20 cellular contexts compared by ENCODE assay signal in the genomic region with DNA sequence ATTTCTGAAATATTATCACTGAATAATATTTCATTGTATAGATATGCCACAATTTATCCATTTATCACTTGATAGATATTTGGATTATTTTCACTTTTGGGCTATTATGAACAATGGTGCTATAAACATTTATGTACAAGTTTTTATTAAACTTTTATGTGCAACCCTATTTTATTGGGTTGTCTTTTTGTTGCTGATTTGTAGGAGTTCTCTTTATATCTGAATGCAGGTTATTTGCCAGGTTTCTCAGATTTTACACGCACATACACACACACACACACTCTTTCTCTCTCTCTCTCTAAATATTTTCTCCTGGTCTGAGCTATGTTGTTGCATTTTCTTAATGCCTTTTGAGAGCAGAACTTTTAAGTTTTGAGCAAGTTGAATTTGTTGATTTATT. TPM values are rescaled to one million over a fixed set of nuclear protein-coding genes. Genes with fewer than 3 reads are reported as not detected.
DNase-seq lines count a peak whose midpoint lies in the region; ATAC-seq, FAIRE-seq and TF ChIP-seq lines count a peak whose summit lies in the region.
"Had no signal": no experiment of that assay in that cellular context is flagged by ENCODE, and none has a peak within 500 bp of the region (broad histone marks: within the 10 kb centered on the region; RNA-seq: fewer than 3 reads in every experiment).

No MANE protein-coding gene starts in this region.

- no peak overlapping the region for H3K4me3 ChIP-seq in A549
- no peak overlapping the region for H3K4me3 ChIP-seq in CD4-positive, alpha-beta memory T cell (ENCODE audit: low read length in 2 of 2)
- H3K4me3 ChIP-seq in mesenchymal stem cell (ENCODE audit: insufficient read depth in 1 of 2, low read depth in 1 of 2, low read length in 2 of 2), result no peak overlapping the region
- H3K4me3 ChIP-seq: prostate gland, skin epidermis, thoracic aorta had no signal

- no peak overlapping the region for H2BK15ac ChIP-seq in mesenchymal stem cell (ENCODE audit: low read depth, poor library complexity, severe bottlenecking)

- H3K79me1 ChIP-seq in mesenchymal stem cell (replicated peaks; ENCODE audit: low read length, poor library complexity, severe bottlenecking), result peaks cover 5% of the 10 kb centered on the region

- ATAC-seq in A549 (no peak), activated B cell treated with CpG ODN at 0.5 μM for 24 hours (ENCODE audit: low read depth) (no peak), HG03442 (IDR thresholded peaks at IDR 0.05; ENCODE audit: unreplicated experiment) (no peak)

- no peak for DNase-seq in A549 (ENCODE audit: low read depth in 1 of 2, low spot score in 1 of 2)
- no peak for DNase-seq in CD4-positive, alpha-beta memory T cell
- no peak for DNase-seq in activated B cell treated with CpG ODN at 0.5 μM for 24 hours
- peak; percentile 18 for DNase-seq in mesenchymal stem cell
- no peak for DNase-seq in NCI-H2029 treated with DMSO at 0.1 percent for 48 hours (lab: John Stamatoyannopoulos, UW)
- no peak for DNase-seq in ACHN
- DNase-seq: BE2C; erythroblast; NCI-H1092; NCI-H524; SHP77 treated with DMSO at 0.1 percent for 48 hours; stimulated activated CD4-positive, alpha-beta T cell treated with anti-CD3 and anti-CD28 coated beads, Interleukin-4, amount 100 ng/mL, for 4 hours; WERI-Rb-1 had no signal

- no peak overlapping the region for H2BK12ac ChIP-seq in mesenchymal stem cell (ENCODE audit: low read length in 2 of 2)

- peak overlapping the region in 4 of 7 donors; percentile 17 to 76 (median 63) for H3K27ac Mint-ChIP-seq in CD4-positive, alpha-beta memory T cell
- H3K27ac Mint-ChIP-seq in activated B cell treated with CpG ODN at 0.5 μM for 24 hours, result peak overlapping the region; percentile 21
- H3K27ac Mint-ChIP-seq: T-helper 1 cell treated with Interleukin-12 subunit alpha and Interleukin-12 subunit beta and Interleukin-4 antibody, amounts not matched to agents 30 μg/mL and 1 μg/mL, for 36 hours had no signal

- FAIRE-seq in A549 (lab: Jason Lieb, UNC), result no peak
- FAIRE-seq: D721Med had no signal

- H3K4me1 Mint-ChIP-seq in CD4-positive, alpha-beta memory T cell, result peaks cover 29 to 58% (median 41%) of the 10 kb centered on the region in 4 donors
- H3K4me1 Mint-ChIP-seq in activated B cell treated with CpG ODN at 0.5 μM for 24 hours, result peaks cover 68% of the 10 kb centered on the region

- no peak overlapping the region for H2AK5ac ChIP-seq in mesenchymal stem cell (ENCODE audit: low read length, severe bottlenecking)

- H2AFZ ChIP-seq in mesenchymal stem cell (ENCODE audit: low read depth, low read length), result no peak overlapping the region

- CTCF ChIA-PET in A549 (lab: Yijun Ruan, JAX) (interaction anchor here (1.1 to 3.8 kb wide), 2 partner anchors 26 to 36 kb away, joined by 4 to 20 read pairs; a partner anchor contains a TSS), activated B cell treated with CpG ODN at 0.5 μM for 24 hours (lab: Charles Lee) (no interaction called here)
- CTCF ChIA-PET in CD4-positive, alpha-beta memory T cell (lab: Charles Lee; ENCODE audit: partially characterized antibody), result interaction anchor here (1.0 to 1.3 kb wide), 3 partner anchors 9 to 31 kb away, joined by 3 to 4 read pairs (median 3); no protein-coding TSS in a partner anchor

- TF ChIP-seq EP300 in A549 (IDR thresholded peaks at IDR 0.05), result no peak

- intact Hi-C loops in CD4-positive, alpha-beta memory T cell (cut with micrococcal nuclease), result no loop called here
- intact Hi-C loops in activated B cell treated with CpG ODN at 0.5 μM for 24 hours (cut with micrococcal nuclease), result no loop called here

- 84% methylated on average over 1 of the region's 1 CpG for WGBS in A549 (ENCODE audit: missing lambda C conversion rate)
- no CpG with 5 or more reads among the region's 1 CpG for WGBS in mesenchymal stem cell

- H3K36me3 Mint-ChIP-seq in CD4-positive, alpha-beta memory T cell, result peaks cover 0 to 4% of the 10 kb centered on the region in 2 donors
- no peaks in the 10 kb centered on the region for H3K36me3 Mint-ChIP-seq in activated B cell treated with CpG ODN at 0.5 μM for 24 hours (ENCODE audit: low read depth)

- TF ChIP-seq RAD21 in A549 (conservative IDR thresholded peaks at IDR 0.05 in 1 of 2, IDR thresholded peaks at IDR 0.05 in 1 of 2), result no peak

- no peak for TF ChIP-seq CTCF in A549 (IDR thresholded peaks at IDR 0.05)
- TF ChIP-seq CTCF in activated B cell treated with CpG ODN at 0.5 μM for 24 hours (IDR thresholded peaks at IDR 0.05), result no peak

- no peak overlapping the region for H4K91ac ChIP-seq in mesenchymal stem cell (ENCODE audit: low read length)

- H2BK5ac ChIP-seq in mesenchymal stem cell (ENCODE audit: low read depth, low read length, poor library complexity, severe bottlenecking), result no peak overlapping the region

- no peak overlapping the region for H3K18ac ChIP-seq in mesenchymal stem cell (ENCODE audit: low read depth in 1 of 2, low read length in 2 of 2)

- H3K9ac ChIP-seq in mesenchymal stem cell (ENCODE audit: low read length), result peak overlapping the region; percentile 17
- H3K9ac ChIP-seq: KMS-11 had no signal

- no peaks in the 10 kb centered on the region for H3K27me3 Mint-ChIP-seq in CD4-positive, alpha-beta memory T cell
- H3K27me3 Mint-ChIP-seq in activated B cell treated with CpG ODN at 0.5 μM for 24 hours, result no peaks in the 10 kb centered on the region

- no peak overlapping the region for H3K4ac ChIP-seq in mesenchymal stem cell (ENCODE audit: low read depth in 1 of 2, low read length in 2 of 2)

- no peak overlapping the region for H3K4me3 Mint-ChIP-seq in CD4-positive, alpha-beta memory T cell
- H3K4me3 Mint-ChIP-seq in activated B cell treated with CpG ODN at 0.5 μM for 24 hours, result no peak overlapping the region
- H3K4me3 Mint-ChIP-seq: T-helper 1 cell treated with Interleukin-12 subunit alpha and Interleukin-12 subunit beta and Interleukin-4 antibody, amounts not matched to agents 30 μg/mL and 1 μg/mL, for 36 hours had no signal

- TF ChIP-seq POLR2A in A549 (IDR thresholded peaks at IDR 0.05; ENCODE audit: low read length), result no peak

- no peak overlapping the region for H3K14ac ChIP-seq in mesenchymal stem cell (ENCODE audit: low read length in 2 of 2)

- in situ Hi-C loops in ACHN (cut with HindIII; ENCODE audit: low pct_ligation_motif_present, low pct_unique_long_range_greater_than_20kb, low sequenced_read_pairs), result no loop called here

- H3K27ac ChIP-seq in A549 (no peak overlapping the region; a peak in 1 of 6 replicates), mesenchymal stem cell (ENCODE audit: low read length, poor library complexity, severe bottlenecking) (no peak overlapping the region)
- H3K27ac ChIP-seq in CD4-positive, alpha-beta memory T cell (ENCODE audit: low read depth, low read length), result no peak overlapping the region
- H3K27ac ChIP-seq: KMS-11, prostate gland, thoracic aorta, WERI-Rb-1 had no signal

- no peak overlapping the region for H3K23ac ChIP-seq in mesenchymal stem cell (ENCODE audit: low read length in 2 of 2)

- no peaks in the 10 kb centered on the region for H3K27me3 ChIP-seq in CD4-positive, alpha-beta memory T cell (ENCODE audit: insufficient read depth, low read length)
- no peaks in the 10 kb centered on the region for H3K27me3 ChIP-seq in mesenchymal stem cell (ENCODE audit: control insufficient read depth in 1 of 2, insufficient read depth in 1 of 2, low read length in 2 of 2)
- H3K27me3 ChIP-seq: BE2C had no signal

- H3K4me1 ChIP-seq in A549 (peaks cover 38% of the 10 kb centered on the region), mesenchymal stem cell (ENCODE audit: control insufficient read depth, insufficient read depth, low read depth, low read length) (peaks cover 4% of the 10 kb centered on the region)
- H3K4me1 ChIP-seq in CD4-positive, alpha-beta memory T cell (ENCODE audit: insufficient read depth, low read length), result peaks cover 24% of the 10 kb centered on the region
- H3K4me1 ChIP-seq: BE2C had no signal

- H2BK120ac ChIP-seq in mesenchymal stem cell (ENCODE audit: low read depth, low read length), result no peak overlapping the region

- peak overlapping the region; percentile 33; the same call in 2 of the 3 replicates for H3K4me2 ChIP-seq in A549
- no peak overlapping the region for H3K4me2 ChIP-seq in mesenchymal stem cell (ENCODE audit: low read length, poor library complexity, severe bottlenecking)
- H3K4me2 ChIP-seq: KMS-11 had no signal

- H3K9me3 ChIP-seq in A549, result no peaks in the 10 kb centered on the region
- no peaks in the 10 kb centered on the region for H3K9me3 ChIP-seq in CD4-positive, alpha-beta memory T cell (ENCODE audit: control insufficient read depth in 1 of 2, low read length in 2 of 2)
- no peaks in the 10 kb centered on the region for H3K9me3 ChIP-seq in mesenchymal stem cell (ENCODE audit: control insufficient read depth, low read length)
- H3K9me3 ChIP-seq: BE2C, prostate gland, thoracic aorta had no signal

- POLR2A ChIA-PET in A549 (lab: Yijun Ruan, JAX), result interaction anchor here (0.5 to 0.6 kb wide), 2 partner anchors 309 to 511 kb away, joined by 3 to 8 read pairs; no protein-coding TSS in a partner anchor
- POLR2A ChIA-PET in CD4-positive, alpha-beta memory T cell (lab: Charles Lee; ENCODE audit: partially characterized antibody), result interaction anchor here (0.8 kb wide), 1 partner anchor 9 kb away, joined by 3 read pairs; no protein-coding TSS in a partner anchor
- POLR2A ChIA-PET in activated B cell treated with CpG ODN at 0.5 μM for 24 hours (lab: Charles Lee), result interaction anchor here (1.3 to 1.5 kb wide), 2 partner anchors 9 to 11 kb away, joined by 5 to 9 read pairs; no protein-coding TSS in a partner anchor

- H4K8ac ChIP-seq in mesenchymal stem cell (ENCODE audit: low read length), result no peak overlapping the region

- no peaks in the 10 kb centered on the region for H3K36me3 ChIP-seq in CD4-positive, alpha-beta memory T cell (ENCODE audit: insufficient read depth, low read length)
- H3K36me3 ChIP-seq in mesenchymal stem cell (ENCODE audit: control insufficient read depth in 1 of 2, insufficient read depth in 2 of 2, low read depth in 1 of 2, low read length in 2 of 2), result no peaks in the 10 kb centered on the region
- H3K36me3 ChIP-seq: BE2C, prostate gland, thoracic aorta, WERI-Rb-1 had no signal

- peaks cover 0 to 2% (median 0%) of the 10 kb centered on the region in 8 donors for H3K9me3 Mint-ChIP-seq in CD4-positive, alpha-beta memory T cell
- H3K9me3 Mint-ChIP-seq in activated B cell treated with CpG ODN at 0.5 μM for 24 hours, result peaks cover 2% of the 10 kb centered on the region
- H3K9me3 Mint-ChIP-seq: T-helper 1 cell treated with Interleukin-12 subunit alpha and Interleukin-12 subunit beta and Interleukin-4 antibody, amounts not matched to agents 30 μg/mL and 1 μg/mL, for 36 hours had no signal

RNA-seq across cellular contexts. Expression of a gene that starts 36.2 kb away (rescaled TPM):
- polyA plus RNA-seq in A549 (2011; rRNA removed), result 38.4 and 40.7 TPM in 2 replicates
- 13.8 and 14.4 TPM in 2 replicates for polyA plus RNA-seq in A549 (2012; cell fraction: cytosol; rRNA removed)
- polyA plus RNA-seq in A549 (2012; cell fraction: nucleus; rRNA removed), result 5.0 and 7.1 TPM in 2 replicates
- 32.0 to 37.0 TPM (median 35.8 TPM) in 3 replicates for polyA plus RNA-seq in A549 (2017; fragmentation: RNase III; extraction: RNeasy Plus Mini Kit Qiagen cat#74134 plus additional on column Dnase treatment)
- polyA minus RNA-seq in A549 (2011; rRNA and poly(A)+ RNA removed), result 7.2 and 8.6 TPM in 2 replicates
- total RNA-seq in CD4-positive, alpha-beta memory T cell, result 10 to 100 TPM; 33.7 to 38.5 TPM
- 10 to 100 TPM; 63.5 to 66.6 TPM for polyA plus RNA-seq in CD4-positive, alpha-beta memory T cell
- total RNA-seq in activated B cell treated with CpG ODN at 0.5 μM for 24 hours, result 46.1 and 47.5 TPM in 2 replicates
- 24.2 TPM for polyA plus RNA-seq in mesenchymal stem cell (2013, experiment 1 of 2)
- 24.9 TPM for polyA plus RNA-seq in mesenchymal stem cell (2013, experiment 2 of 2)

RNA-seq across cellular contexts. Expression of a gene that starts 36.6 kb away (rescaled TPM):
- 75.8 and 83.0 TPM in 2 replicates for polyA plus RNA-seq in A549 (2011; rRNA removed)
- 15.3 and 18.1 TPM in 2 replicates for polyA plus RNA-seq in A549 (2012; cell fraction: cytosol; rRNA removed)
- 8.9 and 14.4 TPM in 2 replicates for polyA plus RNA-seq in A549 (2012; cell fraction: nucleus; rRNA removed)
- 38.5 to 41.0 TPM (median 39.0 TPM) in 3 replicates for polyA plus RNA-seq in A549 (2017; fragmentation: RNase III; extraction: RNeasy Plus Mini Kit Qiagen cat#74134 plus additional on column Dnase treatment)
- polyA minus RNA-seq in A549 (2011; rRNA and poly(A)+ RNA removed), result 33.1 and 34.9 TPM in 2 replicates
- total RNA-seq in CD4-positive, alpha-beta memory T cell, result 10 to 100 TPM; 38.6 to 38.8 TPM
- polyA plus RNA-seq in CD4-positive, alpha-beta memory T cell, result 10 to 100 TPM; 28.7 to 37.7 TPM
- 55.9 and 61.7 TPM in 2 replicates for total RNA-seq in activated B cell treated with CpG ODN at 0.5 μM for 24 hours
- 33.0 TPM for polyA plus RNA-seq in mesenchymal stem cell (2013, experiment 1 of 2)
- polyA plus RNA-seq in mesenchymal stem cell (2013, experiment 2 of 2), result 33.7 TPM
